Comparison of ENCODE assay signal across 11 cellular contexts in genomic region chr10:6297951-6298381, GRCh38.
DNase-seq lines count a peak whose midpoint lies in the region; ATAC-seq, FAIRE-seq and TF ChIP-seq lines count a peak whose summit lies in the region.
"Had no signal": no experiment of that assay in that cellular context is flagged by ENCODE, and none has a peak within 500 bp of the region (broad histone marks: within the 10 kb centered on the region; RNA-seq: fewer than 3 reads in every experiment).

No MANE protein-coding gene starts in this region.

- peak in 1 of 3 donors; percentile 41 for DNase-seq in right lobe of liver
- no peak for DNase-seq in HepG2 (ENCODE audit: low spot score)
- peak; percentile 21 for DNase-seq in adipocyte (ENCODE audit: low read depth)
- peak; percentile 58 for DNase-seq in mesenchymal stem cell
- DNase-seq in stimulated activated CD4-positive, alpha-beta T cell treated with anti-CD3 and anti-CD28 coated beads, Interleukin-15, amount 100 ng/mL, for 24 hours = no peak
- no peak for DNase-seq in islet precursor cell
- no peak for DNase-seq in mesendoderm
- DNase-seq in NCI-H69 (lab: John Stamatoyannopoulos, UW) = no peak
- DNase-seq: BE2C, psoas muscle, SW 1271 had no signal

- no peak overlapping the region for H3K4me3 ChIP-seq in right lobe of liver
- H3K4me3 ChIP-seq in HepG2 (replicated peaks in 1 of 3; ENCODE audit: insufficient read depth in 1 of 3, low read depth in 2 of 3, low read length in 3 of 3) = no peak overlapping the region
- H3K4me3 ChIP-seq in adipocyte (ENCODE audit: low read length) = no peak overlapping the region
- H3K4me3 ChIP-seq in mesenchymal stem cell (ENCODE audit: insufficient read depth in 1 of 2, low read depth in 1 of 2, low read length in 2 of 2) = no peak overlapping the region
- no peak overlapping the region for H3K4me3 ChIP-seq in mesendoderm (ENCODE audit: low read length)
- H3K4me3 ChIP-seq: psoas muscle had no signal

- H2BK15ac ChIP-seq in mesenchymal stem cell (ENCODE audit: low read depth, poor library complexity, severe bottlenecking) = no peak overlapping the region
- H2BK15ac ChIP-seq in mesendoderm (replicated peaks; ENCODE audit: low read depth) = no peak overlapping the region

- H3K79me2 ChIP-seq in HepG2 (ENCODE audit: insufficient read depth, low read length) (no peaks in the 10 kb centered on the region), mesendoderm (ENCODE audit: control insufficient read depth, insufficient read depth, low read length) (no peaks in the 10 kb centered on the region)

- H2AFZ ChIP-seq in HepG2 (ENCODE audit: low read length) = no peak overlapping the region
- H2AFZ ChIP-seq in mesenchymal stem cell (ENCODE audit: low read depth, low read length) = no peak overlapping the region

- no peak overlapping the region for H4K8ac ChIP-seq in mesenchymal stem cell (ENCODE audit: low read length)
- H4K8ac ChIP-seq in mesendoderm (ENCODE audit: low read depth, low read length) = no peak overlapping the region

- no peak overlapping the region for H4K5ac ChIP-seq in mesendoderm (ENCODE audit: low read length)

- no peak for FAIRE-seq in HepG2 (lab: Jason Lieb, UNC)

- H3K4ac ChIP-seq in mesenchymal stem cell (ENCODE audit: low read depth in 1 of 2, low read length in 2 of 2) = no peak overlapping the region
- H3K4ac ChIP-seq in mesendoderm (ENCODE audit: low read depth, low read length) = no peak overlapping the region

- H3K36me3 ChIP-seq in right lobe of liver = no peaks in the 10 kb centered on the region
- no peaks in the 10 kb centered on the region for H3K36me3 ChIP-seq in HepG2 (replicated peaks in 1 of 2; ENCODE audit: control insufficient read depth in 1 of 2, insufficient read depth in 2 of 2, low read length in 2 of 2)
- H3K36me3 ChIP-seq in adipocyte (ENCODE audit: control insufficient read depth, insufficient read depth, low read length, severe bottlenecking) = no peaks in the 10 kb centered on the region
- no peaks in the 10 kb centered on the region for H3K36me3 ChIP-seq in mesenchymal stem cell (ENCODE audit: control insufficient read depth in 1 of 2, insufficient read depth in 2 of 2, low read depth in 1 of 2, low read length in 2 of 2)
- H3K36me3 ChIP-seq in mesendoderm (ENCODE audit: control insufficient read depth, insufficient read depth, low read length) = no peaks in the 10 kb centered on the region
- H3K36me3 ChIP-seq: BE2C had no signal

- in situ Hi-C loops in HepG2 (cut with HindIII; ENCODE audit: extremely low pct_ligation_motif_present, low pct_unique_long_range_greater_than_20kb) = no loop called here

- no peak overlapping the region for H3K4me2 ChIP-seq in HepG2 (ENCODE audit: low read depth, low read length)
- H3K4me2 ChIP-seq in mesenchymal stem cell (ENCODE audit: low read length, poor library complexity, severe bottlenecking) = no peak overlapping the region
- no peak overlapping the region for H3K4me2 ChIP-seq in mesendoderm (ENCODE audit: low read length)

- no peaks in the 10 kb centered on the region for H4K20me1 ChIP-seq in HepG2 (ENCODE audit: insufficient read depth, low read length)

- TF ChIP-seq POLR2A in right lobe of liver (IDR thresholded peaks at IDR 0.05) (no peak), HepG2 (IDR thresholded peaks at IDR 0.05; ENCODE audit: insufficient read depth in 1 of 2, low read depth in 2 of 2, low read length in 2 of 2) (no peak)

- H2BK5ac ChIP-seq in mesenchymal stem cell (ENCODE audit: low read depth, low read length, poor library complexity, severe bottlenecking) (no peak overlapping the region), mesendoderm (ENCODE audit: low read length) (no peak overlapping the region)

- TF ChIP-seq RAD21 in HepG2 (CRISPR knock-in tag; IDR thresholded peaks at IDR 0.05) = no peak

- POLR2A ChIA-PET in HepG2 (lab: Yijun Ruan, JAX) = no interaction called here

- no peak overlapping the region for H2BK120ac ChIP-seq in mesenchymal stem cell (ENCODE audit: low read depth, low read length)
- H2BK120ac ChIP-seq in mesendoderm (ENCODE audit: low read depth, low read length) = no peak overlapping the region

- no peak overlapping the region for H4K91ac ChIP-seq in mesenchymal stem cell (ENCODE audit: low read length)

- H3K4me1 ChIP-seq in right lobe of liver (no peaks in the 10 kb centered on the region), HepG2 (ENCODE audit: insufficient read depth, low read length) (peaks cover 33% of the 10 kb centered on the region), adipocyte (ENCODE audit: control insufficient read depth, insufficient read depth, low read length) (no peaks in the 10 kb centered on the region), mesenchymal stem cell (ENCODE audit: control insufficient read depth, insufficient read depth, low read depth, low read length) (peaks cover 19% of the 10 kb centered on the region), mesendoderm (ENCODE audit: control insufficient read depth, low read depth, low read length) (peaks cover 6% of the 10 kb centered on the region)
- H3K4me1 ChIP-seq: BE2C, psoas muscle had no signal

- no peaks in the 10 kb centered on the region for H3K79me1 ChIP-seq in mesenchymal stem cell (replicated peaks; ENCODE audit: low read length, poor library complexity, severe bottlenecking)
- H3K79me1 ChIP-seq in mesendoderm (ENCODE audit: low read length) = no peaks in the 10 kb centered on the region

- H3K14ac ChIP-seq in mesenchymal stem cell (ENCODE audit: low read length in 2 of 2) = no peak overlapping the region

- intact Hi-C loops in right lobe of liver (cut with DNase I) = no loop called here
- intact Hi-C loops in HepG2 (cut with micrococcal nuclease; ENCODE audit: unreplicated experiment) = no loop called here

- H3K27me3 ChIP-seq in right lobe of liver (no peaks in the 10 kb centered on the region), HepG2 (ENCODE audit: control insufficient read depth in 1 of 2, insufficient read depth in 2 of 2, low read length in 2 of 2) (peaks cover 0 to 7% of the 10 kb centered on the region in 2 experiments; a peak in 2 of 5 replicates), adipocyte (replicated peaks; ENCODE audit: control insufficient read depth, insufficient read depth, low read length) (peaks cover 3% of the 10 kb centered on the region), mesenchymal stem cell (ENCODE audit: control insufficient read depth in 1 of 2, insufficient read depth in 1 of 2, low read length in 2 of 2) (no peaks in the 10 kb centered on the region), mesendoderm (ENCODE audit: insufficient read depth, low read length, poor library complexity) (no peaks in the 10 kb centered on the region)
- H3K27me3 ChIP-seq: BE2C had no signal

- TF ChIP-seq CTCF in right lobe of liver (IDR thresholded peaks at IDR 0.05) = no peak
- TF ChIP-seq CTCF in HepG2 (CRISPR knock-in tag; IDR thresholded peaks at IDR 0.05) = no peak

- H3K9ac ChIP-seq in HepG2 (ENCODE audit: insufficient read depth, low read depth, low read length) = no peak overlapping the region
- H3K9ac ChIP-seq in adipocyte (ENCODE audit: low read length) = no peak overlapping the region
- no peak overlapping the region for H3K9ac ChIP-seq in mesenchymal stem cell (ENCODE audit: low read length)
- H3K9ac ChIP-seq in mesendoderm (ENCODE audit: low read length) = no peak overlapping the region

- H3K23ac ChIP-seq in mesenchymal stem cell (ENCODE audit: low read length in 2 of 2) (no peak overlapping the region), mesendoderm (ENCODE audit: low read length) (no peak overlapping the region)

- H3K18ac ChIP-seq in mesenchymal stem cell (ENCODE audit: low read depth in 1 of 2, low read length in 2 of 2) = no peak overlapping the region
- H3K18ac ChIP-seq in mesendoderm (ENCODE audit: low read length) = no peak overlapping the region

- no peak overlapping the region for H2BK12ac ChIP-seq in mesenchymal stem cell (ENCODE audit: low read length in 2 of 2)

- TF ChIP-seq EP300 in HepG2 (IDR thresholded peaks at IDR 0.05; ENCODE audit: low read depth in 2 of 2, low read length in 2 of 2) (no peak), HepG2 (CRISPR knock-in tag; IDR thresholded peaks at IDR 0.05; ENCODE audit: borderline replicate concordance) (no peak)

- CTCF ChIA-PET in HepG2 (lab: Yijun Ruan, JAX; ENCODE audit: low intra/inter-chr PET ratio, low total read pairs) = no interaction called here

- no TSS peak for BruUV-seq in HepG2 (replicated peaks; lab: Mats Ljungman, UMichigan)

- H3K27ac ChIP-seq in right lobe of liver = no peak overlapping the region
- H3K27ac ChIP-seq in HepG2 (ENCODE audit: extremely low read length, insufficient read depth, low read length) = no peak overlapping the region
- no peak overlapping the region for H3K27ac ChIP-seq in mesenchymal stem cell (ENCODE audit: low read length, poor library complexity, severe bottlenecking)
- no peak overlapping the region for H3K27ac ChIP-seq in mesendoderm (ENCODE audit: low read depth, low read length)
- H3K27ac ChIP-seq: psoas muscle had no signal

- 9% methylated on average over 2 of the region's 2 CpGs for WGBS in right lobe of liver (ENCODE audit: insufficient coverage, low coverage, low lambda C conversion rate, missing lambda C conversion rate)
- 5% methylated on average over 2 of the region's 2 CpGs for WGBS in HepG2 (ENCODE audit: low lambda C conversion rate)
- 59% methylated on average over 2 of the region's 2 CpGs for WGBS in mesenchymal stem cell
- WGBS in mesendoderm (ENCODE audit: extremely low coverage, insufficient coverage, low lambda C conversion rate) = no CpG with 5 or more reads among the region's 2 CpGs

- ATAC-seq in right lobe of liver (peak; percentile 23 to 73 (median 38)), HepG2 (no peak)
- ATAC-seq: psoas muscle had no signal

- no peak overlapping the region for H3K56ac ChIP-seq in mesendoderm (ENCODE audit: low read length)

- H3K9me3 ChIP-seq in right lobe of liver (no peaks in the 10 kb centered on the region), HepG2 (ENCODE audit: low read length) (no peaks in the 10 kb centered on the region), adipocyte (ENCODE audit: control insufficient read depth, low read length) (no peaks in the 10 kb centered on the region), mesenchymal stem cell (ENCODE audit: control insufficient read depth, low read length) (no peaks in the 10 kb centered on the region)
- H3K9me3 ChIP-seq: BE2C, psoas muscle had no signal

- peak overlapping the region; percentile 47 for H2AK5ac ChIP-seq in mesenchymal stem cell (ENCODE audit: low read length, severe bottlenecking)
- H2AK5ac ChIP-seq in mesendoderm (ENCODE audit: low read length) = no peak overlapping the region

TF ChIP-seq in HepG2, 621 proteins besides CTCF, POLR2A, EP300 and RAD21 (continues in another document):
- TF ChIP-seq ZNF777 (CRISPR knock-in tag; IDR thresholded peaks at IDR 0.05) = no peak

Comparison
In these comparisons a context has a peak if more than half of its experiments do, and no peak if none do; other contexts are left out.
1. DNase-seq: peak in adipocyte (single experiment) and mesenchymal stem cell (single experiment); none in HepG2 (single experiment), stimulated activated CD4-positive, alpha-beta T cell treated with anti-CD3 and anti-CD28 coated beads, Interleukin-15, amount 100 ng/mL, for 24 hours (single experiment), islet precursor cell (single experiment), mesendoderm (single experiment) and NCI-H69 (single experiment).